In genomic region chr11:79006854-79007253, GRCh38 we compare ENCODE assay signal across 27 cellular contexts.
DNase-seq lines count a peak whose midpoint lies in the region; ATAC-seq, FAIRE-seq and TF ChIP-seq lines count a peak whose summit lies in the region.
"Had no signal": no experiment of that assay in that cellular context is flagged by ENCODE, and none has a peak within 500 bp of the region (broad histone marks: within the 10 kb centered on the region; RNA-seq: fewer than 3 reads in every experiment).

No MANE protein-coding gene starts in this region.

- no TSS peak for BruUV-seq in HepG2 (replicated peaks; lab: Mats Ljungman, UMichigan)

- intact Hi-C loops in HepG2 (cut with micrococcal nuclease; ENCODE audit: unreplicated experiment): no loop called here

- H3K9me3 ChIP-seq in liver (ENCODE audit: control insufficient read depth in 4 of 4, low read length in 3 of 4): peaks cover 0 to 6% (median 0%) of the 10 kb centered on the region in 4 donors
- H3K9me3 ChIP-seq in HepG2 (ENCODE audit: low read length): no peaks in the 10 kb centered on the region
- no peaks in the 10 kb centered on the region for H3K9me3 ChIP-seq in MM.1S (replicated peaks; ENCODE audit: insufficient read depth, low read length)
- H3K9me3 ChIP-seq: HAP-1 had no signal

- no peak overlapping the region for H3K4me2 ChIP-seq in HepG2 (ENCODE audit: low read depth, low read length)
- H3K4me2 ChIP-seq in MM.1S (ENCODE audit: low read depth, low read length): no peak overlapping the region
- H3K4me2 ChIP-seq: A549; BLaER1 treated with 17β-estradiol and CSF1 and Interleukin-3, amounts not matched to agents 10 nM and 100 nM had no signal

- H3K9ac ChIP-seq in liver (ENCODE audit: low read depth in 1 of 2, low read length in 2 of 2) (no peak overlapping the region), HepG2 (ENCODE audit: insufficient read depth, low read depth, low read length) (no peak overlapping the region), MM.1S (ENCODE audit: low read length) (no peak overlapping the region)
- H3K9ac ChIP-seq: BLaER1 treated with 17β-estradiol and CSF1 and Interleukin-3, amounts not matched to agents 10 nM and 100 nM had no signal

- H4K20me1 ChIP-seq in HepG2 (ENCODE audit: insufficient read depth, low read length) (no peaks in the 10 kb centered on the region), MM.1S (ENCODE audit: insufficient read depth, low read length) (no peaks in the 10 kb centered on the region)
- H4K20me1 ChIP-seq: BLaER1 treated with 17β-estradiol and CSF1 and Interleukin-3, amounts not matched to agents 10 nM and 100 nM had no signal

- H3K36me3 Mint-ChIP-seq in nephron progenitor cell (ENCODE audit: low read depth): peaks cover 71% of the 10 kb centered on the region
- H3K36me3 Mint-ChIP-seq: CD14-positive monocyte; CD8-positive, alpha-beta memory T cell had no signal

- POLR2A ChIA-PET in HepG2 (lab: Yijun Ruan, JAX): no interaction called here

- DNase-seq in HepG2 (ENCODE audit: low spot score) (no peak), cerebellum (ENCODE audit: low spot score) (peak; percentile 52), nephron progenitor cell (no peak), NCI-H345 (lab: John Stamatoyannopoulos, UW) (no peak), MM.1S (no peak)
- DNase-seq: 8988T; ACHN; AML-193; BE2C; Calu3; CD4-positive, alpha-beta T cell; CD8-positive, alpha-beta memory T cell; COR-L47; DMS79; EL; GF-D8; GOT3; HFFc6 had no signal

- in situ Hi-C loops in HepG2 (cut with HindIII; ENCODE audit: extremely low pct_ligation_motif_present, low pct_unique_long_range_greater_than_20kb): no loop called here

- 56% methylated on average over 4 of the region's 4 CpGs for WGBS in liver
- 12% methylated on average over 4 of the region's 4 CpGs for WGBS in HepG2 (ENCODE audit: low lambda C conversion rate)

- H3K36me3 ChIP-seq in liver (ENCODE audit: control insufficient read depth in 4 of 4, insufficient read depth in 3 of 4, low read depth in 1 of 4, low read length in 3 of 4): no peaks in the 10 kb centered on the region
- H3K36me3 ChIP-seq in HepG2 (replicated peaks in 1 of 2; ENCODE audit: control insufficient read depth in 1 of 2, insufficient read depth in 2 of 2, low read length in 2 of 2): no peaks in the 10 kb centered on the region
- no peaks in the 10 kb centered on the region for H3K36me3 ChIP-seq in MM.1S (replicated peaks; ENCODE audit: insufficient read depth, low read length)
- H3K36me3 ChIP-seq: BE2C, HAP-1 had no signal

- H2AFZ ChIP-seq in HepG2 (ENCODE audit: low read length) (no peak overlapping the region), MM.1S (ENCODE audit: low read length) (no peak overlapping the region)

- TF ChIP-seq CTCF in liver (IDR thresholded peaks at IDR 0.05; ENCODE audit: low read depth, low read length, missing input control) (no peak), HepG2 (CRISPR knock-in tag; IDR thresholded peaks at IDR 0.05) (no peak), nephron progenitor cell (IDR thresholded peaks at IDR 0.05) (no peak), MM.1S (IDR thresholded peaks at IDR 0.05; ENCODE audit: low read length) (no peak)

- no peak for TF ChIP-seq EP300 in HepG2 (IDR thresholded peaks at IDR 0.05; ENCODE audit: low read depth in 2 of 2, low read length in 2 of 2)
- TF ChIP-seq EP300 in HepG2 (CRISPR knock-in tag; IDR thresholded peaks at IDR 0.05; ENCODE audit: borderline replicate concordance): no peak

- TF ChIP-seq RAD21 in liver (IDR thresholded peaks at IDR 0.05) (peak; percentile 38 to 43), HepG2 (CRISPR knock-in tag; IDR thresholded peaks at IDR 0.05) (no peak)

- H3K9me2 ChIP-seq in MM.1S (replicated peaks; ENCODE audit: insufficient read depth, low read length): no peaks in the 10 kb centered on the region

- peak overlapping the region; percentile 68 for H3K27ac Mint-ChIP-seq in nephron progenitor cell
- H3K27ac Mint-ChIP-seq: CD14-positive monocyte; CD4-positive, alpha-beta T cell; CD8-positive, alpha-beta memory T cell; HFFc6 had no signal

- H3F3A ChIP-seq in MM.1S (ENCODE audit: insufficient read depth, low read length): no peaks in the 10 kb centered on the region

- no peak overlapping the region for H3K4me3 Mint-ChIP-seq in nephron progenitor cell
- H3K4me3 Mint-ChIP-seq: CD14-positive monocyte; CD4-positive, alpha-beta T cell; CD8-positive, alpha-beta memory T cell; HFFc6 had no signal

- H3K4me1 Mint-ChIP-seq in nephron progenitor cell: peaks cover 18% of the 10 kb centered on the region
- H3K4me1 Mint-ChIP-seq: CD14-positive monocyte; CD8-positive, alpha-beta memory T cell had no signal

- no peak for TF ChIP-seq POLR2A in HepG2 (IDR thresholded peaks at IDR 0.05; ENCODE audit: insufficient read depth in 1 of 2, low read depth in 2 of 2, low read length in 2 of 2)

- no peaks in the 10 kb centered on the region for H3K79me2 ChIP-seq in HepG2 (ENCODE audit: insufficient read depth, low read length)
- no peaks in the 10 kb centered on the region for H3K79me2 ChIP-seq in MM.1S (ENCODE audit: low read length)

- H3K27ac ChIP-seq in liver (ENCODE audit: low read depth in 1 of 2, low read length in 2 of 2) (peak overlapping the region; percentile 19 to 31), HepG2 (ENCODE audit: extremely low read length, insufficient read depth, low read length) (no peak overlapping the region), MM.1S (ENCODE audit: low read length) (no peak overlapping the region)
- H3K27ac ChIP-seq: A549; BLaER1 treated with 17β-estradiol and CSF1 and Interleukin-3, amounts not matched to agents 10 nM and 100 nM had no signal

- H3K4me3 ChIP-seq in liver (ENCODE audit: low read depth in 1 of 3, low read length in 3 of 3) (no peak overlapping the region), HepG2 (replicated peaks in 1 of 3; ENCODE audit: insufficient read depth in 1 of 3, low read depth in 2 of 3, low read length in 3 of 3) (no peak overlapping the region), MM.1S (ENCODE audit: low read length) (no peak overlapping the region)
- H3K4me3 ChIP-seq: A549; BLaER1 treated with 17β-estradiol and CSF1 and Interleukin-3, amounts not matched to agents 10 nM and 100 nM; HAP-1 had no signal

- H3K27me3 ChIP-seq in liver (ENCODE audit: control insufficient read depth in 4 of 4, insufficient read depth in 4 of 4, low read length in 3 of 4) (no peaks in the 10 kb centered on the region), HepG2 (ENCODE audit: control insufficient read depth in 1 of 2, insufficient read depth in 2 of 2, low read length in 2 of 2) (0 out of 5 replicates have a peak, but pooled peaks cover 0 to 3% of the 10 kb centered on the region in 2 experiments), MM.1S (replicated peaks; ENCODE audit: insufficient read depth, low read length) (no peaks in the 10 kb centered on the region)
- H3K27me3 ChIP-seq: BE2C had no signal

- CTCF ChIA-PET in HepG2 (lab: Yijun Ruan, JAX; ENCODE audit: low intra/inter-chr PET ratio, low total read pairs): no interaction called here

- peaks cover 72% of the 10 kb centered on the region for H3K9me3 Mint-ChIP-seq in nephron progenitor cell

- H3K27me3 Mint-ChIP-seq in nephron progenitor cell (ENCODE audit: low read depth, poor library complexity): no peaks in the 10 kb centered on the region
- H3K27me3 Mint-ChIP-seq: CD4-positive, alpha-beta T cell had no signal

- FAIRE-seq in HepG2 (lab: Jason Lieb, UNC): no peak
- FAIRE-seq: A549, GM12891, GM18507, H54 had no signal

- ATAC-seq in HepG2 (no peak), GM18867 (IDR thresholded peaks at IDR 0.05; ENCODE audit: unreplicated experiment) (no peak)
- ATAC-seq: A549 had no signal

- H3K4me1 ChIP-seq in liver (ENCODE audit: control insufficient read depth in 4 of 4, insufficient read depth in 4 of 4, low read length in 3 of 4) (peaks cover 2 to 9% (median 4%) of the 10 kb centered on the region in 4 donors), HepG2 (ENCODE audit: insufficient read depth, low read length) (no peaks in the 10 kb centered on the region), MM.1S (ENCODE audit: low read length) (no peaks in the 10 kb centered on the region)
- H3K4me1 ChIP-seq: A549; BE2C; BLaER1 treated with 17β-estradiol and CSF1 and Interleukin-3, amounts not matched to agents 10 nM and 100 nM; HAP-1 had no signal

TF ChIP-seq in liver, 16 proteins besides CTCF, POLR2A, EP300 and RAD21 (continues in another document):
- TF ChIP-seq FOXA2 (IDR thresholded peaks at IDR 0.05) (no peak), JUND (IDR thresholded peaks at IDR 0.05) (peak in 1 of 2 donors; percentile 52), HNF4G (IDR thresholded peaks at IDR 0.05) (peak; percentile 84), ZBTB33 (IDR thresholded peaks at IDR 0.05) (no peak)

TF ChIP-seq in HepG2, 621 proteins besides CTCF, POLR2A, EP300 and RAD21:
- TF ChIP-seq ZNF569 (CRISPR knock-in tag; IDR thresholded peaks at IDR 0.05; ENCODE audit: borderline replicate concordance): no peak

Comparison
In these comparisons a context has a peak if more than half of its experiments do, and no peak if none do; other contexts are left out.
1. H3K27ac ChIP-seq: peak in liver (2 of 2); none in HepG2 (single experiment) and MM.1S (single experiment).